In genomic region chr5:206406-206805, GRCh38 we compare ENCODE assay signal across 1 cellular context.
A peak's percentile ranks its signal among the peaks of the same experiment; 100 is the strongest.
TF ChIP-seq lines count a peak whose summit lies in the region.

No MANE protein-coding gene starts in this region.

TF ChIP-seq in K562, 482 proteins besides CTCF, POLR2A, EP300 and RAD21:
- TF ChIP-seq JUND (IDR thresholded peaks at IDR 0.05; ENCODE audit: borderline replicate concordance, low read depth, low read length), result peak; percentile 11; the same call in 1 of the 2 replicates
- TF ChIP-seq JUND (tag; IDR thresholded peaks at IDR 0.05; ENCODE audit: borderline replicate concordance, low read depth, low read length), result no peak
- peak; percentile 32; the same call in 1 of the 2 replicates for TF ChIP-seq FOSL1 (tag; conservative IDR thresholded peaks at IDR 0.05)
- TF ChIP-seq FOXM1 (IDR thresholded peaks at IDR 0.05; ENCODE audit: low read depth), result no peak
- no peak for TF ChIP-seq FOXM1 (CRISPR knock-in tag; IDR thresholded peaks at IDR 0.05; ENCODE audit: low read depth)
